Comparison of ENCODE assay signal across 18 cellular contexts in the genomic region with DNA sequence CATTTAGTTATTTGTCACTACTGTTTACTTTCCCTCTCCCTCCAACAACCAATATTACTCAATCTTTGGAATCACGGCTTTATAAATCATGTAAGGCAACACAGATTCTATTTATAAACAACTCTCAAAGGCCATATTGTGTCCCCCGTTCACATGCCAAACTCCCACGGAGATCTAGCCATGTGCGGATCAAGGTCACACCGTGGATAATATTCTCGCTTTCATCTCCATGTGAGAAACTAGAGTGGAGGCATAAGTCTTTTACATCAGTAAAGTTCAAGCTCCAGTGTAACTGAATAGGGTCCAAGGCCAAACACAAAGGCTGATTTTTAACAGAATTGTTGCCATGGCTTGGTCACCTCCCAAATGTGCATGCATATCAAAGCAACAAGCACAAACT.
DNase-seq lines count a peak whose midpoint lies in the region; ATAC-seq, FAIRE-seq and TF ChIP-seq lines count a peak whose summit lies in the region.
"Had no signal": no experiment of that assay in that cellular context is flagged by ENCODE, and none has a peak within 500 bp of the region (broad histone marks: within the 10 kb centered on the region; RNA-seq: fewer than 3 reads in every experiment).

No MANE protein-coding gene starts in this region.

- peak overlapping the region in 4 of 5 experiments; percentile 7 to 89 (median 38) for H3K27ac Mint-ChIP-seq in brain
- H3K27ac Mint-ChIP-seq: B cell; CD4-positive, alpha-beta T cell had no signal

- peaks cover 6% of the 10 kb centered on the region for H3K36me3 Mint-ChIP-seq in brain

- H3K27me3 ChIP-seq in right lobe of liver: no peaks in the 10 kb centered on the region

- TF ChIP-seq EP300 in A549 (IDR thresholded peaks at IDR 0.05): no peak

- peak overlapping the region in 1 of 5 experiments; percentile 41 for H3K4me3 Mint-ChIP-seq in brain
- H3K4me3 Mint-ChIP-seq: B cell; CD4-positive, alpha-beta T cell had no signal

- TF ChIP-seq POLR2A in A549 (IDR thresholded peaks at IDR 0.05; ENCODE audit: low read length): no peak
- TF ChIP-seq POLR2A in right lobe of liver (IDR thresholded peaks at IDR 0.05): no peak

- H3K9me3 ChIP-seq in A549 (peaks cover 11% of the 10 kb centered on the region; the same call in 1 of the 3 replicates), right lobe of liver (no peaks in the 10 kb centered on the region)

- H3K4me3 ChIP-seq in A549: no peak overlapping the region
- H3K4me3 ChIP-seq in right lobe of liver: peak overlapping the region in 1 of 3 donors; percentile 15

- WGBS in A549 (ENCODE audit: missing lambda C conversion rate): 71% methylated on average over 6 of the region's 6 CpGs
- whole genome bisulfite sequencing in right lobe of liver (ENCODE audit: insufficient coverage, low coverage, low lambda C conversion rate, missing lambda C conversion rate): 16% methylated on average over 6 of the region's 6 CpGs

- H3K4me1 ChIP-seq in A549: peaks cover 21% of the 10 kb centered on the region
- H3K4me1 ChIP-seq in right lobe of liver: peaks cover 0 to 29% (median 3%) of the 10 kb centered on the region in 4 donors

- H3K36me3 ChIP-seq in right lobe of liver: no peaks in the 10 kb centered on the region

- peaks cover 6% of the 10 kb centered on the region for H3K27me3 Mint-ChIP-seq in brain
- H3K27me3 Mint-ChIP-seq: B cell; CD4-positive, alpha-beta T cell had no signal

- H3K9me3 Mint-ChIP-seq in brain: peaks cover 22 to 39% (median 28%) of the 10 kb centered on the region in 5 experiments
- H3K9me3 Mint-ChIP-seq: CD4-positive, alpha-beta T cell had no signal

- no peak for TF ChIP-seq RAD21 in A549 (conservative IDR thresholded peaks at IDR 0.05 in 1 of 2, IDR thresholded peaks at IDR 0.05 in 1 of 2)

- no peak for DNase-seq in A549 (ENCODE audit: low read depth in 1 of 2, low spot score in 1 of 2)
- DNase-seq in DMS 273 treated with DMSO at 0.1 percent for 48 hours (lab: John Stamatoyannopoulos, UW): peak; percentile 26
- DNase-seq in right lobe of liver: no peak
- DNase-seq in hippocampal formation (lab: John Stamatoyannopoulos, UW): no peak
- DNase-seq: ACHN; CD4-positive, alpha-beta T cell; NCI-H1092; NCI-H1694; NCI-H2107; SHP77 had no signal

- peak; percentile 39 for FAIRE-seq in A549 (lab: Jason Lieb, UNC)
- FAIRE-seq: GM18507 had no signal

- POLR2A ChIA-PET in A549 (lab: Yijun Ruan, JAX): no interaction called here

- intact Hi-C loops in right lobe of liver (cut with DNase I): no loop called here

- CTCF ChIA-PET in A549 (lab: Yijun Ruan, JAX): no interaction called here

- H3K27ac ChIP-seq in A549 (peak overlapping the region in 1 of 2 experiments; percentile 15; a peak in 3 of 6 replicates), right lobe of liver (peak overlapping the region in 2 of 3 donors; percentile 78 to 84)
- H3K27ac ChIP-seq: KMS-11 had no signal

- no peak overlapping the region; the same call in 2 of the 3 replicates for H3K4me2 ChIP-seq in A549
- H3K4me2 ChIP-seq: KMS-11 had no signal

- H3K4me1 Mint-ChIP-seq in brain: peaks cover 32% of the 10 kb centered on the region
- H3K4me1 Mint-ChIP-seq: B cell had no signal

- TF ChIP-seq CTCF in A549 (IDR thresholded peaks at IDR 0.05): no peak
- TF ChIP-seq CTCF in brain (conservative IDR thresholded peaks at IDR 0.05): no peak
- TF ChIP-seq CTCF in right lobe of liver (IDR thresholded peaks at IDR 0.05): no peak

- ATAC-seq in A549: no peak
- peak; percentile 39 to 65 (median 48) for ATAC-seq in right lobe of liver
- no peak for ATAC-seq in HG02973 (IDR thresholded peaks at IDR 0.05; ENCODE audit: unreplicated experiment)
- no peak for ATAC-seq in GM21381 (IDR thresholded peaks at IDR 0.05; ENCODE audit: unreplicated experiment)
- no peak for ATAC-seq in HG03039 (IDR thresholded peaks at IDR 0.05; ENCODE audit: unreplicated experiment)
- ATAC-seq: Panc1 had no signal

TF ChIP-seq in A549, 52 proteins besides CTCF, POLR2A, EP300 and RAD21:
- TF ChIP-seq, protein P1, sequence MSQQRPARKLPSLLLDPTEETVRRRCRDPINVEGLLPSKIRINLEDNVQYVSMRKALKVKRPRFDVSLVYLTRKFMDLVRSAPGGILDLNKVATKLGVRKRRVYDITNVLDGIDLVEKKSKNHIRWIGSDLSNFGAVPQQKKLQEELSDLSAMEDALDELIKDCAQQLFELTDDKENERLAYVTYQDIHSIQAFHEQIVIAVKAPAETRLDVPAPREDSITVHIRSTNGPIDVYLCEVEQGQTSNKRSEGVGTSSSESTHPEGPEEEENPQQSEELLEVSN (IDR thresholded peaks at IDR 0.05; ENCODE audit: borderline replicate concordance, low read depth): no peak
- TF ChIP-seq HOXA7 (CRISPR knock-in tag; IDR thresholded peaks at IDR 0.05) (no peak), NFE2L2 (conservative IDR thresholded peaks at IDR 0.05; ENCODE audit: low read length) (no peak), POLR2AphosphoS2 (conservative IDR thresholded peaks at IDR 0.05; ENCODE audit: low read length) (no peak), NR3C1 (IDR thresholded peaks at IDR 0.05) (no peak), ZC3H11A (IDR thresholded peaks at IDR 0.05) (no peak), JUN (IDR thresholded peaks at IDR 0.05) (no peak), GATA3 (IDR thresholded peaks at IDR 0.05; ENCODE audit: borderline replicate concordance) (no peak), FOSB (CRISPR knock-in tag; IDR thresholded peaks at IDR 0.05) (no peak)

Comparison
In these comparisons a context has a peak if more than half of its experiments do, and no peak if none do; other contexts are left out.
1. ATAC-seq: peak in right lobe of liver (4 of 4); none in A549 (0 of 2), HG02973 (single experiment), GM21381 (single experiment) and HG03039 (single experiment).